14 cellular contexts compared by ENCODE assay signal in the genomic region with DNA sequence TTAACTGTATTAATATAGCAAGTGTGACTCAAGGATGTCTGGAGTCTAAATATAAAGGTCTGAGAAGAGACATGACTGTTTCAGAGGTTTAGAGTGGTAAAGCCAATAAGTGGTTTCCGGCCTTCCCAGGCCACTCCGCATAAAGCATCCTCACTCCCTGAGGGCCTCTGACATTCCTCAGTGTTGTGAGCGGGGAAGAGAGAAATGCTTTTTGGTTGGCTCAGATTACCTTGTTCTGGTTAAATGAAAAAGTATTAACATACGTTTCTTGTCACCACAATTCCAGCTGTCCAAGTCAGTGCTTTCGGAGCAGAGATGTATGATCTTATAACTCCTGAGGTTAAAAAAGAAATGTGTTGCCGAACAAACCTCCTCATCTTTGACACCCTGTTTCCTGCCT.
DNase-seq lines count a peak whose midpoint lies in the region; ATAC-seq and TF ChIP-seq lines count a peak whose summit lies in the region.
"Had no signal": no experiment of that assay in that cellular context is flagged by ENCODE, and none has a peak within 500 bp of the region (broad histone marks: within the 10 kb centered on the region; RNA-seq: fewer than 3 reads in every experiment).

No MANE protein-coding gene starts in this region.

- H3K4me3 ChIP-seq in brain microvascular endothelial cell (ENCODE audit: low read depth, low read length) (no peak overlapping the region), hepatocyte (no peak overlapping the region)
- H3K4me3 ChIP-seq: dorsolateral prefrontal cortex, stomach had no signal

- WGBS in hepatocyte (ENCODE audit: low lambda C conversion rate, missing lambda C conversion rate): 52% methylated on average over 6 of the region's 6 CpGs

- H3K27ac Mint-ChIP-seq in HFFc6: peak overlapping the region; percentile 89

- H3K27ac ChIP-seq in brain microvascular endothelial cell (peak overlapping the region; percentile 84), hepatocyte (peak overlapping the region; percentile 71)
- H3K27ac ChIP-seq: dorsolateral prefrontal cortex had no signal

- H3K9me3 Mint-ChIP-seq in HFFc6: no peaks in the 10 kb centered on the region

- H3K79me2 ChIP-seq in hepatocyte: peaks cover 10% of the 10 kb centered on the region

- H4K20me1 ChIP-seq in hepatocyte (ENCODE audit: insufficient read depth, poor library complexity, severe bottlenecking): no peaks in the 10 kb centered on the region

- ATAC-seq in GM19397 (IDR thresholded peaks at IDR 0.05; ENCODE audit: unreplicated experiment) (no peak), GM19467 (IDR thresholded peaks at IDR 0.05; ENCODE audit: unreplicated experiment) (no peak)

- no peak overlapping the region for H2AFZ ChIP-seq in hepatocyte

- peaks cover 9% of the 10 kb centered on the region for H3K4me1 ChIP-seq in hepatocyte (ENCODE audit: insufficient read depth)
- H3K4me1 ChIP-seq: stomach had no signal

- H3K9me3 ChIP-seq in hepatocyte (ENCODE audit: low read depth): no peaks in the 10 kb centered on the region
- H3K9me3 ChIP-seq: stomach had no signal

- H3K4me1 Mint-ChIP-seq in HFFc6 (ENCODE audit: low read depth): peaks cover 64% of the 10 kb centered on the region

- H3K4me2 ChIP-seq in hepatocyte: no peak overlapping the region

- H3K36me3 ChIP-seq in brain microvascular endothelial cell (replicated peaks) (no peaks in the 10 kb centered on the region), hepatocyte (replicated peaks; ENCODE audit: insufficient read depth, low read depth) (no peaks in the 10 kb centered on the region)
- H3K36me3 ChIP-seq: stomach had no signal

- peaks cover 29% of the 10 kb centered on the region; the same call in 1 of the 2 replicates for H3K36me3 Mint-ChIP-seq in HFFc6 (ENCODE audit: low read depth)

- DNase-seq in HFFc6 (peak; percentile 86), brain microvascular endothelial cell (peak; percentile 84), hepatocyte (ENCODE audit: low spot score) (peak; percentile 34), smooth muscle cell of the brain vasculature (ENCODE audit: low read depth, low spot score) (peak; percentile 69), pons (ENCODE audit: low spot score) (no peak), NCI-H345 (lab: John Stamatoyannopoulos, UW) (no peak)
- DNase-seq: activated T-cell treated with anti-CD3 and anti-CD28 coated beads for 4 hours, dorsolateral prefrontal cortex, kidney, NCI-H526 treated with DMSO at 0.1 percent for 48 hours, stomach, T-helper 2 cell had no signal

- H3K9me2 ChIP-seq in hepatocyte (replicated peaks; ENCODE audit: insufficient read depth): no peaks in the 10 kb centered on the region

- H3K27me3 ChIP-seq in brain microvascular endothelial cell (replicated peaks): no peaks in the 10 kb centered on the region
- H3K27me3 ChIP-seq in hepatocyte: no peaks in the 10 kb centered on the region
- H3K27me3 ChIP-seq: stomach had no signal

- in situ Hi-C loops in brain microvascular endothelial cell (cut with HindIII; ENCODE audit: low pct_ligation_motif_present, low sequenced_read_pairs): no loop called here

- peak overlapping the region; percentile 66 for H3K4me3 Mint-ChIP-seq in HFFc6

- no peaks in the 10 kb centered on the region; the same call in none of the 2 replicates for H3K27me3 Mint-ChIP-seq in HFFc6 (ENCODE audit: insufficient read depth)

- TF ChIP-seq CTCF in HFFc6 (IDR thresholded peaks at IDR 0.05): no peak
- no peak for TF ChIP-seq CTCF in brain microvascular endothelial cell (IDR thresholded peaks at IDR 0.05; ENCODE audit: low read depth, low read length, missing control alignments)
- no peak for TF ChIP-seq CTCF in hepatocyte (IDR thresholded peaks at IDR 0.05; ENCODE audit: poor library complexity)

Comparison
In these comparisons a context has a peak if more than half of its experiments do, and no peak if none do; other contexts are left out.
1. DNase-seq: peak in HFFc6 (single experiment), brain microvascular endothelial cell (single experiment), hepatocyte (single experiment) and smooth muscle cell of the brain vasculature (single experiment); none in pons (single experiment) and NCI-H345 (single experiment).